Comparison of ENCODE assay signal across 8 cellular contexts in the genomic region with DNA sequence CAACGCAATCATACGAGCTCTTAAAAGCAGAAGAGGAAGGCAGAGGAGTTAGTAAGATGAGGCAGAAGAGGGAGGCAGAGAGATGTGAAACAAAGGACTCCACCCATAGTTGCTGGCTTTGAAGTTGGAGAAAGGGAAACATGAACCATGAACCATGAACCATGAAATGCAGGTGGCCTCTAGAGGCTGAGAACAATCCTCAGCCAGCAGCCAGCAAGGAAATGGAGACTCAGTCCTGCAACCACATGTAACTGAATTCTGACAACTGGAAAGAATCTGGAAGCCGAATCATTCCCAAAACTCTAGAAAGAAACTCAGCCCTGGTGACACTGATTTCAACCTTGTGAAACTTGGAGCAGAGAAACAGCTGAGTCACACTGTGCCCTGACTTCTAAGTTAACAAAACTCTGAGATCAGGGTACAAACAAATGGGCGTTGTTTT. TPM values are rescaled to one million over a fixed set of nuclear protein-coding genes. Genes with fewer than 3 reads are reported as not detected.
A peak's percentile ranks its signal among the peaks of the same experiment; 100 is the strongest.
DNase-seq lines count a peak whose midpoint lies in the region; ATAC-seq, FAIRE-seq and TF ChIP-seq lines count a peak whose summit lies in the region.

No MANE protein-coding gene starts in this region.

- CTCF ChIA-PET in T-cell (lab: Charles Lee), result interaction anchor here (0.6 to 3.3 kb wide), 11 partner anchors 9 to 91 kb away, joined by 3 to 24 read pairs (median 4); partner anchors contain the start of gene DIPK1A (in 1 of the 2)

- H3K36me3 Mint-ChIP-seq in T-cell, result peaks cover 10% of the 10 kb centered on the region

- peak; percentile 98 for FAIRE-seq in GM19239 (lab: Jason Lieb, UNC)

- H3K9me3 Mint-ChIP-seq in T-cell, result no peaks in the 10 kb centered on the region

- peak overlapping the region; percentile 69 for H3K4me2 ChIP-seq in DOHH2 (ENCODE audit: low read length)

- POLR2A ChIA-PET in T-cell (lab: Charles Lee), result no interaction called here

- no peaks in the 10 kb centered on the region for H3K27me3 ChIP-seq in DOHH2 (ENCODE audit: control insufficient read depth, low read length)

- peak; percentile 35 for TF ChIP-seq CTCF in DOHH2 (IDR thresholded peaks at IDR 0.05; ENCODE audit: low read depth, low read length, poor library complexity, severe bottlenecking)

- H3K4me1 Mint-ChIP-seq in T-cell, result peaks cover 33 to 54% (median 52%) of the 10 kb centered on the region in 3 donors

- H3K27ac ChIP-seq in DOHH2 (ENCODE audit: low read depth, low read length), result peak overlapping the region; percentile 59

- peaks cover 84% of the 10 kb centered on the region for H3K4me1 ChIP-seq in DOHH2 (ENCODE audit: control insufficient read depth, low read length)

- no peaks in the 10 kb centered on the region for H4K20me1 ChIP-seq in DOHH2 (ENCODE audit: control insufficient read depth, insufficient read depth, low read depth, low read length)

- no peaks in the 10 kb centered on the region for H3K9me3 ChIP-seq in DOHH2 (ENCODE audit: control insufficient read depth, insufficient read depth, low read length)

- no peak overlapping the region for H3K4me3 Mint-ChIP-seq in T-cell

- no peak overlapping the region for H3K27ac Mint-ChIP-seq in T-cell

- peaks cover 7% of the 10 kb centered on the region; the same call in 1 of the 2 replicates for H3K36me3 ChIP-seq in DOHH2 (ENCODE audit: control insufficient read depth, low read length)

- H3F3A ChIP-seq in DOHH2 (ENCODE audit: control insufficient read depth, insufficient read depth), result peaks cover 30% of the 10 kb centered on the region

- peak; percentile 47 for ATAC-seq in HG03175 (IDR thresholded peaks at IDR 0.05; ENCODE audit: unreplicated experiment)
- peak; percentile 82 to 95 (median 90) for ATAC-seq in T-cell (replicated peaks in 1 of 4)

- peak overlapping the region; percentile 48 for H3K4me3 ChIP-seq in DOHH2 (ENCODE audit: low read length)

- no peaks in the 10 kb centered on the region for H3K27me3 Mint-ChIP-seq in T-cell

- H3K79me2 ChIP-seq in DOHH2 (ENCODE audit: control insufficient read depth, low read length), result peaks cover 95% of the 10 kb centered on the region

- no peaks in the 10 kb centered on the region for H3K9me2 ChIP-seq in DOHH2 (replicated peaks; ENCODE audit: control insufficient read depth, low read length)

- no peak for DNase-seq in GM19239 (ENCODE audit: insufficient read length, low spot score)
- DNase-seq in T-cell, result peak in 15 of 34 experiments; percentile 4 to 37 (median 17)
- DNase-seq in hepatic stellate cell (ENCODE audit: low spot score), result peak; percentile 32
- DNase-seq in anterior cingulate cortex (lab: John Stamatoyannopoulos, UW), result no peak
- DNase-seq in DMS79 (lab: John Stamatoyannopoulos, UW), result no peak
- no peak for DNase-seq in SHP77 treated with DMSO at 0.1 percent for 48 hours (lab: John Stamatoyannopoulos, UW)

RNA-seq across cellular contexts. Expression of gene DIPK1A, which starts 10.1 kb away (rescaled TPM):
- total RNA-seq in T-cell, result 10 to 100 TPM in 4 of 5 donors, 1 to 10 TPM in 1; 8.9 to 16.0 (median 14.4) TPM
